Comparison of ENCODE assay signal across 8 cellular contexts in the genomic region with DNA sequence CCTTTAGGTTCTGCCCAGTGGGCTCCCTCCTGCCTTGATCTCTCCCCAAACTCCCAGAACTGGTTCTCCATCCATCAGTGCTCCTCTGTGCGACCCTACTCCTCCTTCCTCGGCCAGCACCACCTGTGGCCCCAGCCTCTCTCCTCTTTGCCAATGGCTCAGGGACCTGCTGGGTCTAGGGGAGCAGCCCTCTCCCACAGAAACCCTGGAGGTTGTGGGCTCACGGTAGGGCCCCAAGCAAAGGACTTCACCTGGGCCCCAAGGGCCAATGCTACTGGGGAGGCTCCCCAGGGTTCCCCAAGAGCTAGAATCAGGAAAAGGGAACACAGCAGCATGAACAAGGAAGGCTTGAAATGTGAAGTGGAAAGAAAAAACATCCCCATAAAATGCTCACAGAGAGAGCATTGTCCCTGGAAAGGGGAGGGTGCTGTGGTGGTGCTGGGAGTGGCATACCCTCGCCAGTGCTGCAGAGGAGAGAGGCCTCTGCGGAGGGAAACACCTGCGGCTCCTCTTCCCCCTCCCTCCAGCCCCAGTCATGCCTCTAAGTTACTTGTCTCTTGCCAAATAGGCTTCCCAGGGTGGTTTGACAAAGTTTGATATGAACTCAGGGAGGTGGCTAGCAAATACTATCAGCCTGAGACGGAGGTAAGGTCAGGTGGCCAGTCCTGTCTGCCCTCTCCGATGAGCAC. TPM values are rescaled to one million over a fixed set of nuclear protein-coding genes. Genes with fewer than 3 reads are reported as not detected.
A peak's percentile ranks its signal among the peaks of the same experiment; 100 is the strongest.
DNase-seq lines count a peak whose midpoint lies in the region; ATAC-seq and TF ChIP-seq lines count a peak whose summit lies in the region.

No MANE protein-coding gene starts in this region.

- peaks cover 90% of the 10 kb centered on the region for H3K79me2 ChIP-seq in MM.1S (ENCODE audit: low read length)

- TF ChIP-seq CTCF in MM.1S (IDR thresholded peaks at IDR 0.05; ENCODE audit: low read length) (no peak), adrenal gland (IDR thresholded peaks at IDR 0.05) (no peak)

- TF ChIP-seq POLR2A in adrenal gland (IDR thresholded peaks at IDR 0.05) = no peak

- peaks cover 62% of the 10 kb centered on the region for H3K4me1 ChIP-seq in BLaER1
- H3K4me1 ChIP-seq in MM.1S (ENCODE audit: low read length) = peaks cover 62% of the 10 kb centered on the region
- H3K4me1 ChIP-seq in adrenal gland (replicated peaks in 1 of 2) = peaks cover 28 to 38% of the 10 kb centered on the region in 2 donors

- H3K36me3 ChIP-seq in BLaER1 (peaks cover 33% of the 10 kb centered on the region), MM.1S (replicated peaks; ENCODE audit: insufficient read depth, low read length) (0 out of 2 replicates have a peak, but pooled peaks cover 10% of the 10 kb centered on the region), adrenal gland (replicated peaks in 1 of 2) (peaks cover 0 to 5% of the 10 kb centered on the region in 2 donors)

- H3K4me3 ChIP-seq in BLaER1 (peak overlapping the region; percentile 93), MM.1S (ENCODE audit: low read length) (peak overlapping the region; percentile 79), adrenal gland (no peak overlapping the region)

- H3K27ac ChIP-seq in BLaER1 (peak overlapping the region; percentile 94), MM.1S (ENCODE audit: low read length) (peak overlapping the region; percentile 97), adrenal gland (peak overlapping the region in 3 of 5 donors; percentile 26 to 93 (median 90))

- H3K9me2 ChIP-seq in MM.1S (replicated peaks; ENCODE audit: insufficient read depth, low read length) = no peaks in the 10 kb centered on the region

- ATAC-seq in HG02642 (IDR thresholded peaks at IDR 0.05; ENCODE audit: poor library complexity, unreplicated experiment) (no peak), GM19035 (IDR thresholded peaks at IDR 0.05; ENCODE audit: unreplicated experiment) (no peak)

- intact Hi-C loops in adrenal gland (cut with DNase I) = no loop called here

- H3K9me3 ChIP-seq in BLaER1 (no peaks in the 10 kb centered on the region), MM.1S (replicated peaks; ENCODE audit: insufficient read depth, low read length) (no peaks in the 10 kb centered on the region), adrenal gland (replicated peaks in 1 of 3) (no peaks in the 10 kb centered on the region)

- DNase-seq in MM.1S = peak; percentile 84
- DNase-seq in adrenal gland = no peak
- peak; percentile 54 for DNase-seq in midbrain (lab: John Stamatoyannopoulos, UW)
- no peak for DNase-seq in HCEC 1CT
- no peak for DNase-seq in KG1 (lab: John Stamatoyannopoulos, UW)

- peaks cover 43% of the 10 kb centered on the region for H3F3A ChIP-seq in MM.1S (ENCODE audit: insufficient read depth, low read length)

- H4K20me1 ChIP-seq in BLaER1 (peaks cover 30% of the 10 kb centered on the region), MM.1S (ENCODE audit: insufficient read depth, low read length) (no peaks in the 10 kb centered on the region)

- peak overlapping the region; percentile 98 for H3K4me2 ChIP-seq in BLaER1
- H3K4me2 ChIP-seq in MM.1S (ENCODE audit: low read depth, low read length) = peak overlapping the region; percentile 99

- H3K27me3 ChIP-seq in BLaER1 (peaks cover 18% of the 10 kb centered on the region), MM.1S (replicated peaks; ENCODE audit: insufficient read depth, low read length) (no peaks in the 10 kb centered on the region), adrenal gland (no peaks in the 10 kb centered on the region)

- H2AFZ ChIP-seq in MM.1S (ENCODE audit: low read length) = no peak overlapping the region

- H3K9ac ChIP-seq in BLaER1 (peak overlapping the region; percentile 89), MM.1S (ENCODE audit: low read length) (peak overlapping the region; percentile 89)

- WGBS in adrenal gland, 4 donors = 74 to 84% (median 80%) methylated on average over 8 of the region's 8 CpGs

RNA-seq across cellular contexts. Expression of a gene that starts 2.5 kb away (rescaled TPM):
- total RNA-seq in adrenal gland = 10 to 100 TPM; 15.8 to 80.4 (median 57.4) TPM
- polyA plus RNA-seq in adrenal gland = 10 to 100 TPM; 20.8 to 96.9 (median 48.1) TPM

RNA-seq across cellular contexts. Expression of a gene that starts 9.3 kb away (rescaled TPM):
- total RNA-seq in adrenal gland = 1 to 10 TPM in 2 of 8 donors, under 1 TPM in 2, not detected in 4; 0.47 to 1.5 (median 0.91) TPM
- polyA plus RNA-seq in adrenal gland = under 1 TPM in 2 of 3 donors, not detected in 1; 0.15 to 0.27 TPM

RNA-seq across cellular contexts. Expression of a gene that starts 44.4 kb away (rescaled TPM):
- 100 to 1,000 TPM in 2 of 8 donors, 10 to 100 TPM in 6; 76.0 to 135 (median 85.1) TPM for total RNA-seq in adrenal gland
- 100 to 1,000 TPM in 1 of 3 donors, 10 to 100 TPM in 2; 82.5 to 122 (median 85.3) TPM for polyA plus RNA-seq in adrenal gland

Comparison
In these comparisons a context has a peak if more than half of its experiments do, and no peak if none do; other contexts are left out.
1. H3K4me3 ChIP-seq: peak in BLaER1 (single experiment) and MM.1S (single experiment); none in adrenal gland (0 of 4).
2. DNase-seq: peak in MM.1S (single experiment) and midbrain (single experiment); none in adrenal gland (0 of 7), HCEC 1CT (single experiment) and KG1 (single experiment).
3. Peak in every context shown above with its lines, with median percentiles within 50 percentile points of each other: H3K27ac ChIP-seq.